In genomic region chr17:40815381-40815780, GRCh38 we compare ENCODE assay signal across 10 cellular contexts. TPM values are rescaled to one million over a fixed set of nuclear protein-coding genes. Genes with fewer than 3 reads are reported as not detected.
"Had no signal": no experiment of that assay in that cellular context is flagged by ENCODE, and none has a peak within 500 bp of the region (broad histone marks: within the 10 kb centered on the region; RNA-seq: fewer than 3 reads in every experiment).

No MANE protein-coding gene starts in this region.

- DNase-seq: GM23248, GOT3, H7, KG1 had no signal

- H2AFZ ChIP-seq: GM23248 had no signal

- H3K9ac ChIP-seq: GM23248 had no signal

- ATAC-seq: HCT116 had no signal

- H3K4me1 ChIP-seq: HAP-1 had no signal

- H3K4me3 ChIP-seq: GM23248, HAP-1 had no signal

- H3K27ac Mint-ChIP-seq: IgD-negative memory B cell had no signal

- FAIRE-seq: HTR-8/SVneo had no signal

- H3K9me3 ChIP-seq: HAP-1 had no signal

- H3K27ac ChIP-seq: GM23248 had no signal

RNA-seq across cellular contexts. Expression of gene KRT28, which starts 15.6 kb away (rescaled TPM):
- total RNA-seq: GM23248, H4, H7, HT-29 had no signal
- polyA plus RNA-seq: GM23248, IgD-negative memory B cell had no signal

RNA-seq across cellular contexts. Expression of gene KRT27, which starts 33.0 kb away (rescaled TPM):
- total RNA-seq: GM23248, H4, H7, HT-29 had no signal
- polyA plus RNA-seq: GM23248, IgD-negative memory B cell had no signal

RNA-seq across cellular contexts. Expression of gene KRT26, which starts 43.4 kb away (rescaled TPM):
- total RNA-seq: GM23248, H4, H7, HT-29 had no signal
- polyA plus RNA-seq: GM23248, IgD-negative memory B cell had no signal

RNA-seq across cellular contexts. Expression of gene KRT12, which starts 51.6 kb away (rescaled TPM):
- total RNA-seq: GM23248, H4, H7 had no signal
- polyA plus RNA-seq: GM23248, IgD-negative memory B cell had no signal
